Comparison of ENCODE assay signal across 22 cellular contexts in the genomic region with DNA sequence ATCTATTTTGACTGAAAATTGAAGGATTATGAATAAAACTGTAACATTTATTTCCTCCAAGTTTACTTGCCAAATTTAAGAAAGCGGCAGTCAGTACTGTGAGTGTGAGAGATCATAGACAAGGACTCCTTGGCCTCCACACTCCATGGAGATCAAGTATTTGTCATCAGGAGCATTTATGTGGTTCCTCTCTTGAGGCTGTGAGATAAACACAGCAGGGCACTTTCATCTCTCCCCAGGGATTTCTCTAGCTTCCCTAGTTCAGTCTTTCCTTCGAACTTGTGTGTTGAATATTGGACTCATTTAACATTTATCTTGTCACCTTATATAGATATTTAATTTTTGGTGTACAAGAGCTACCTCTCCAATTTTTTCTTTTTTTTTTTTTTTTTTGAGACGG. TPM values are rescaled to one million over a fixed set of nuclear protein-coding genes. Genes with fewer than 3 reads are reported as not detected.
"Had no signal": no experiment of that assay in that cellular context is flagged by ENCODE, and none has a peak within 500 bp of the region (broad histone marks: within the 10 kb centered on the region; RNA-seq: fewer than 3 reads in every experiment).

No MANE protein-coding gene starts in this region.

- H3K9me3 ChIP-seq: breast epithelium, colonic mucosa, heart left ventricle, right lobe of liver, transverse colon had no signal

- H3K9me3 Mint-ChIP-seq: activated naive CD8-positive, alpha-beta T cell treated with anti-CD3 and anti-CD28 coated beads for 36 hours; activated T-cell treated with anti-CD3 and anti-CD28 coated beads, Interleukin-2, amount 50 U/mL, for 4 hours; central memory CD8-positive, alpha-beta T cell; effector memory CD8-positive, alpha-beta T cell; nephron progenitor cell; stimulated activated memory B cell treated with anti-CD40 and anti-IgM and Interleukin-4, amounts not matched to agents 10 μg/mL and 1 μg/mL and 100 μg/mL, for 72 hours had no signal

- H3K4me1 Mint-ChIP-seq: activated naive CD8-positive, alpha-beta T cell treated with anti-CD3 and anti-CD28 coated beads for 36 hours; central memory CD8-positive, alpha-beta T cell; nephron progenitor cell had no signal

- H3K4me1 ChIP-seq: breast epithelium, colonic mucosa, parathyroid adenoma, right lobe of liver had no signal

- H3K27me3 Mint-ChIP-seq: central memory CD8-positive, alpha-beta T cell; effector memory CD8-positive, alpha-beta T cell; stimulated activated memory B cell treated with anti-CD40 and anti-IgM and Interleukin-4, amounts not matched to agents 10 μg/mL and 1 μg/mL and 100 μg/mL, for 72 hours had no signal

- H3K36me3 ChIP-seq: breast epithelium, colonic mucosa, right lobe of liver, transverse colon had no signal

- H3K27me3 ChIP-seq: breast epithelium, colonic mucosa, dorsolateral prefrontal cortex, heart left ventricle, right lobe of liver, transverse colon had no signal

- H3K36me3 Mint-ChIP-seq: activated naive CD8-positive, alpha-beta T cell treated with anti-CD3 and anti-CD28 coated beads for 36 hours; stimulated activated memory B cell treated with anti-CD40 and anti-IgM and Interleukin-4, amounts not matched to agents 10 μg/mL and 1 μg/mL and 100 μg/mL, for 72 hours had no signal

- ATAC-seq: activated T-cell treated with anti-CD3 and anti-CD28 coated beads, Interleukin-2, amount 50 U/mL, for 4 hours; effector memory CD8-positive, alpha-beta T cell; esophagus mucosa; heart left ventricle; right lobe of liver; stimulated activated memory B cell treated with anti-CD40 and anti-IgM and Interleukin-4, amounts not matched to agents 10 μg/mL and 1 μg/mL and 100 μg/mL, for 72 hours had no signal

- H3K27ac Mint-ChIP-seq: activated naive CD8-positive, alpha-beta T cell treated with anti-CD3 and anti-CD28 coated beads for 36 hours; effector memory CD8-positive, alpha-beta T cell; nephron progenitor cell; stimulated activated memory B cell treated with anti-CD40 and anti-IgM and Interleukin-4, amounts not matched to agents 10 μg/mL and 1 μg/mL and 100 μg/mL, for 72 hours had no signal

- H3K4me3 ChIP-seq: breast epithelium, colonic mucosa, dorsolateral prefrontal cortex, heart left ventricle, right lobe of liver, smooth muscle cell, transverse colon had no signal

- H3K27ac ChIP-seq: breast epithelium, colonic mucosa, dorsolateral prefrontal cortex, parathyroid adenoma, right lobe of liver, transverse colon had no signal

- H3K4me3 Mint-ChIP-seq: activated naive CD8-positive, alpha-beta T cell treated with anti-CD3 and anti-CD28 coated beads for 36 hours; activated T-cell treated with anti-CD3 and anti-CD28 coated beads, Interleukin-2, amount 50 U/mL, for 4 hours; central memory CD8-positive, alpha-beta T cell; effector memory CD8-positive, alpha-beta T cell; nephron progenitor cell; stimulated activated memory B cell treated with anti-CD40 and anti-IgM and Interleukin-4, amounts not matched to agents 10 μg/mL and 1 μg/mL and 100 μg/mL, for 72 hours had no signal

- DNase-seq: activated CD4-positive, alpha-beta T cell treated with anti-CD3 and anti-CD28 coated beads for 4 hours; activated CD4-positive, alpha-beta T cell treated with anti-CD3 and anti-CD28 coated beads, Interleukin-2, amount 50 U/mL, for 48 hours; activated CD4-positive, CD25-positive, alpha-beta regulatory T cell; activated CD8-positive, alpha-beta memory T cell treated with anti-CD3 and anti-CD28 coated beads, Interleukin-2, amount 50 U/mL, for 48 hours; activated naive CD4-positive, alpha-beta T cell treated with Interleukin-2 at 50 U/mL for 16 hours; activated naive CD8-positive, alpha-beta T cell treated with anti-CD3 and anti-CD28 coated beads for 36 hours; activated T-cell treated with anti-CD3 and anti-CD28 coated beads, Interleukin-2, amount 50 U/mL, for 4 hours; amniotic stem cell; colonic mucosa; dorsolateral prefrontal cortex; effector memory CD8-positive, alpha-beta T cell; heart left ventricle; nephron progenitor cell; right lobe of liver; stimulated activated CD4-positive, alpha-beta T cell treated with anti-CD3 and anti-CD28 coated beads, Interleukin-15, amount 100 ng/mL, for 24 hours; transverse colon had no signal

RNA-seq across cellular contexts. Expression of gene PDE5A, which starts 40.8 kb away (rescaled TPM):
- total RNA-seq: activated naive CD8-positive, alpha-beta T cell treated with anti-CD3 and anti-CD28 coated beads for 36 hours had no signal
